Comparison of ENCODE assay signal across 15 cellular contexts in genomic region chr14:101371691-101372493, GRCh38.
"Had no signal": no experiment of that assay in that cellular context is flagged by ENCODE, and none has a peak within 500 bp of the region (broad histone marks: within the 10 kb centered on the region; RNA-seq: fewer than 3 reads in every experiment).

No MANE protein-coding gene starts in this region.

- H3K4me1 Mint-ChIP-seq: activated naive CD4-positive, alpha-beta T cell treated with anti-CD3 and anti-CD28 coated beads, Interleukin-2, amount 50 U/mL, for 24 hours had no signal

- H3K27ac Mint-ChIP-seq: activated naive CD4-positive, alpha-beta T cell treated with anti-CD3 and anti-CD28 coated beads, Interleukin-2, amount 50 U/mL, for 24 hours; natural killer cell treated with Interleukin-12 subunit alpha and Interleukin-12 subunit beta and Interleukin-15 and Interleukin-18, amount 100 ng/mL, for 72 hours; T-helper 2 cell treated with Interferon-gamma antibody and Interleukin-4, amounts not matched to agents 5 μg/mL and 100 μg/mL, for 36 hours had no signal

- H3K36me3 Mint-ChIP-seq: activated naive CD4-positive, alpha-beta T cell treated with anti-CD3 and anti-CD28 coated beads, Interleukin-2, amount 50 U/mL, for 24 hours; natural killer cell treated with Interleukin-12 subunit alpha and Interleukin-12 subunit beta and Interleukin-15 and Interleukin-18, amount 100 ng/mL, for 72 hours had no signal

- H3K4me3 ChIP-seq: tibial artery, uterus had no signal

- H3K4me3 Mint-ChIP-seq: activated naive CD4-positive, alpha-beta T cell treated with anti-CD3 and anti-CD28 coated beads, Interleukin-2, amount 50 U/mL, for 24 hours; natural killer cell treated with Interleukin-12 subunit alpha and Interleukin-12 subunit beta and Interleukin-15 and Interleukin-18, amount 100 ng/mL, for 72 hours; T-helper 2 cell treated with Interferon-gamma antibody and Interleukin-4, amounts not matched to agents 5 μg/mL and 100 μg/mL, for 36 hours had no signal

- ATAC-seq: left cardiac atrium had no signal

- H3K36me3 ChIP-seq: tibial artery, uterus had no signal

- H3K9me3 Mint-ChIP-seq: activated naive CD4-positive, alpha-beta T cell treated with anti-CD3 and anti-CD28 coated beads, Interleukin-2, amount 50 U/mL, for 24 hours; natural killer cell treated with Interleukin-12 subunit alpha and Interleukin-12 subunit beta and Interleukin-15 and Interleukin-18, amount 100 ng/mL, for 72 hours; T-helper 2 cell treated with Interferon-gamma antibody and Interleukin-4, amounts not matched to agents 5 μg/mL and 100 μg/mL, for 36 hours had no signal

- H3K27ac ChIP-seq: tibial artery, uterus had no signal

- DNase-seq: activated gamma-delta T cell; foreskin fibroblast; hippocampal formation; left cardiac atrium; mesenchymal stem cell; retina; stimulated activated CD4-positive, alpha-beta T cell treated with anti-CD3 and anti-CD28 coated beads, Interleukin-12 subunit alpha, Interleukin-12 subunit beta, amount 100 ng/mL, for 4 hours; stimulated activated CD4-positive, alpha-beta T cell treated with anti-CD3 and anti-CD28 coated beads, Interleukin-1b, Interleukin-23, amount 100 ng/mL, for 48 hours; stimulated activated CD8-positive, alpha-beta memory T cell treated with anti-CD3 and anti-CD28 coated beads, Interleukin-4, amount 100 ng/mL, for 48 hours; stimulated activated naive CD4-positive, alpha-beta T cell treated with Interleukin-2 at 50 U/mL for 16 hours; tibial artery; uterus had no signal

- H3K9me3 ChIP-seq: tibial artery, uterus had no signal

- H3K27me3 ChIP-seq: uterus had no signal
